Comparison of ENCODE assay signal across 8 cellular contexts in the genomic region with DNA sequence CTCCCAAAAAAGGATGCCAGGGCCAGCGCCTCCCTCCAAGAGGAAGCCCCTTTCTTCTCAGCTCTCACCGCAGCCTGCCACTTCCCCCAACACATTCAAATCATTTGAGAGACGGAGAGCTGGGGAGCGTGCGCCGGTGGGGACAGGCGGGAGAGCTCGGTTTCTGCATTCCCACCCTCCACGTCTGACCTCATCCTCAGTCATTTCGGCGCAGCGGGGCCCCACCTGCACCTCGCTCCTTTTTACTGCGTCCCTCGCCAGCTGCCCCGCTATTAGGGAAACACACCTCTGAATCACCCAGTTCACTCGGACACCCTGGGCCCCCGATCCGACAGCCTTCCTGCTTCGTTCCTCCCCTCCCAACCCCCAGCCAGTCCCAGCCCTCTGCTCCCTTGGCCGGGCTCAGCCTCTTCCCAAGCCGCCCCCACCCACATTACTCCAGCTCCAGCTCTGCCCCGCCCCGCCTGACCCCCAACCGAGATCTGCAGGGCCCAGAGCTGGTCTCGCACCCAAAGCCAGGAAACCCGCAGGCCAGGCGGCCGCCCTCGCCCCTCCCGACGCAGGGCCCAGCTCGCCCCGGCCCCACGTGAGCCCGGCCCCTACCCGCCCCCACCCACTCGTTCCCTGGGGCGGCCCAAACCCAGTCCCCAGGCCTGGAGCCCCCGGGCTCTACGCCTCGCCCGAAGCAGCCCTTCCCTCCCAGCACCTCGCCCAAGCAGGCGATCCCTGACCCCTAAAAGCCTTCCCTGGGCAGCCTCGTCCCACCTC. TPM values are rescaled to one million over a fixed set of nuclear protein-coding genes. Genes with fewer than 3 reads are reported as not detected.
A peak's percentile ranks its signal among the peaks of the same experiment; 100 is the strongest.
DNase-seq lines count a peak whose midpoint lies in the region; ATAC-seq, FAIRE-seq and TF ChIP-seq lines count a peak whose summit lies in the region.

No MANE protein-coding gene starts in this region.

- no peaks in the 10 kb centered on the region for H3K9me3 ChIP-seq in smooth muscle cell (replicated peaks; ENCODE audit: low read depth)

- peaks cover 48% of the 10 kb centered on the region for H3K79me2 ChIP-seq in smooth muscle cell (ENCODE audit: low read depth)

- ATAC-seq in GM21717 (IDR thresholded peaks at IDR 0.05; ENCODE audit: unreplicated experiment) = peak; percentile 23
- no peak for ATAC-seq in HG02759 (IDR thresholded peaks at IDR 0.05; ENCODE audit: unreplicated experiment)

- H3K9ac ChIP-seq in smooth muscle cell (ENCODE audit: low read depth) = peak overlapping the region; percentile 90

- no peak for FAIRE-seq in bronchial epithelial cell (lab: Jason Lieb, UNC)

- H3K27me3 ChIP-seq in bronchial epithelial cell (ENCODE audit: control insufficient read depth, insufficient read depth, low read length) (no peaks in the 10 kb centered on the region), smooth muscle cell (ENCODE audit: low read depth) (no peaks in the 10 kb centered on the region)

- peak overlapping the region; percentile 92 for H3K4me2 ChIP-seq in smooth muscle cell

- peak overlapping the region; percentile 97 for H3K4me3 ChIP-seq in bronchial epithelial cell (ENCODE audit: low read depth, low read length)
- H3K4me3 ChIP-seq in smooth muscle cell = peak overlapping the region; percentile 96

- H3K4me1 ChIP-seq in smooth muscle cell (ENCODE audit: low read depth) = peaks cover 19% of the 10 kb centered on the region

- peak overlapping the region; percentile 93 for H3K27ac ChIP-seq in smooth muscle cell (ENCODE audit: low read depth)

- WGBS in smooth muscle cell (ENCODE audit: low lambda C conversion rate) = 3% methylated on average over 27 of the region's 46 CpGs

- no peak for TF ChIP-seq CTCF in bronchial epithelial cell (IDR thresholded peaks at IDR 0.05; ENCODE audit: insufficient read depth, low read length, severe bottlenecking)
- TF ChIP-seq CTCF in smooth muscle cell (IDR thresholded peaks at IDR 0.05; ENCODE audit: borderline replicate concordance, insufficient read depth, poor library complexity, severe bottlenecking) = no peak

- peaks cover 48% of the 10 kb centered on the region for H4K20me1 ChIP-seq in smooth muscle cell (ENCODE audit: low read depth)

- DNase-seq in CD1c-positive myeloid dendritic cell (ENCODE audit: extremely low spot score) (peak; percentile 83), NCI-H1694 treated with DMSO at 0.1 percent for 48 hours (lab: John Stamatoyannopoulos, UW) (peak; percentile 48), T-helper 9 cell (peak; percentile 21), bronchial epithelial cell (ENCODE audit: low read depth) (peak; percentile 77), islet precursor cell (peak; percentile 95), smooth muscle cell (lab: John Stamatoyannopoulos, UW; ENCODE audit: unreplicated experiment) (peak; percentile 63)

- H3K36me3 ChIP-seq in bronchial epithelial cell (ENCODE audit: control insufficient read depth, insufficient read depth, low read length) (no peaks in the 10 kb centered on the region), smooth muscle cell (ENCODE audit: low read depth) (no peaks in the 10 kb centered on the region)

- peaks cover 15% of the 10 kb centered on the region for H3F3A ChIP-seq in smooth muscle cell (ENCODE audit: low read depth)

- H2AFZ ChIP-seq in smooth muscle cell (ENCODE audit: low read depth) = no peak overlapping the region

RNA-seq across cellular contexts. Expression of gene CORO1C, which starts 0.8 kb away (rescaled TPM):
- total RNA-seq in bronchial epithelial cell (151 and 152 TPM in 2 replicates), smooth muscle cell (136 and 145 TPM in 2 replicates)
- 96.7 and 107 TPM in 2 replicates for polyA plus RNA-seq in smooth muscle cell

Comparison
In these comparisons a context has a peak if more than half of its experiments do, and no peak if none do; other contexts are left out.
1. DNase-seq: peak in every context shown above with its lines; median percentile 95 in islet precursor cell; 83 in CD1c-positive myeloid dendritic cell; 77 in bronchial epithelial cell; 63 in smooth muscle cell; 48 in NCI-H1694 treated with DMSO at 0.1 percent for 48 hours; 21 in T-helper 9 cell.